Comparison of ENCODE assay signal across 16 cellular contexts in the genomic region with DNA sequence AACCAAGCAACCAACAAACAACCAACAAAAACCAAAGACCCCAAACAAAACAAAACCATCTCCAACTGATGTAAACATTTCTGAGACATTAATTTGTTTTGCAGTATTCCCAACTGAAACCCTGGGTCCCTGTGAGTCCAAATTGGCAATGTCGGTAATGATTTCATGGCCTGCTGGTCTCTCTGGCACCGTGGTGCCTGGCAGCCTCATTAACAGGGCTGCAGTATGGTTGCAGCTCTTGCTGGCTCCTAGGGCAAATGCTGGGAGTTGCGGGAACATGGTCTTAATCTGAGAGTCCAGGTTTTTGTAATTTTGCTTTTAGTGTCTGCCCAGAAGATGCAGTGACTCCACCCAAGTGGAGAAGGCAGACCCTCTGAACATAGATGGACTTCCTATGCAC.
"Had no signal": no experiment of that assay in that cellular context is flagged by ENCODE, and none has a peak within 500 bp of the region (broad histone marks: within the 10 kb centered on the region; RNA-seq: fewer than 3 reads in every experiment).

No MANE protein-coding gene starts in this region.

- DNase-seq: activated B cell treated with CpG ODN at 0.5 μM for 24 hours; activated CD4-positive, alpha-beta T cell treated with anti-CD3 and anti-CD28 coated beads, Interleukin-2, amount 50 U/mL, for 1 hour; activated CD8-positive, alpha-beta T cell treated with anti-CD3 and anti-CD28 coated beads for 36 hours; activated gamma-delta T cell treated with Interleukin-2 at 50 U/mL for 16 hours; activated naive CD4-positive, alpha-beta T cell treated with anti-CD3 and anti-CD28 coated beads, Interleukin-2, amount 50 U/mL, for 16 hours; activated T-cell treated with anti-CD3 and anti-CD28 coated beads, Interleukin-2, amount 50 U/mL, for 4 hours; amniotic stem cell; brain microvascular endothelial cell; effector CD4-positive, alpha-beta T cell; foreskin keratinocyte; left ventricle myocardium inferior; mammary epithelial cell; stimulated activated CD4-positive, alpha-beta T cell treated with anti-CD3 and anti-CD28 coated beads, Interleukin-12 subunit alpha, Interleukin-12 subunit beta, amount 100 ng/mL, for 4 hours; stimulated activated CD4-positive, alpha-beta T cell treated with anti-CD3 and anti-CD28 coated beads, Interleukin-4, amount 100 ng/mL, for 1 hour; stimulated activated naive CD8-positive, alpha-beta T cell treated with anti-CD3 and anti-CD28 coated beads, Interleukin-15, Interleukin-2, amounts not matched to agents 100 U/mL and 50 U/mL, for 24 hours had no signal

- ATAC-seq: activated CD8-positive, alpha-beta T cell treated with anti-CD3 and anti-CD28 coated beads for 36 hours; activated T-cell treated with anti-CD3 and anti-CD28 coated beads, Interleukin-2, amount 50 U/mL, for 4 hours; activated T-helper 17 cell treated with anti-CD3 and anti-CD28 coated beads, Interleukin-2, amount 50 U/mL, for 72 hours; foreskin keratinocyte; stimulated activated naive CD8-positive, alpha-beta T cell treated with anti-CD3 and anti-CD28 coated beads, Interleukin-15, Interleukin-2, amounts not matched to agents 100 U/mL and 50 U/mL, for 24 hours had no signal
